In genomic region chr15:69463182-69463756, GRCh38 we compare ENCODE assay signal across 1 cellular context.
TF ChIP-seq lines count a peak whose summit lies in the region.

No MANE protein-coding gene starts in this region.

TF ChIP-seq in K562, 482 proteins besides CTCF, POLR2A, EP300 and RAD21:
- TF ChIP-seq PREB (CRISPR knock-in tag; IDR thresholded peaks at IDR 0.05) (peak; percentile 2; the same call in 1 of the 2 replicates), STAT5B (CRISPR knock-in tag; IDR thresholded peaks at IDR 0.05) (no peak), EP400 (IDR thresholded peaks at IDR 0.05) (0 out of 2 replicates have a peak, but pooled peaks have one; percentile 9), SMARCA4 (IDR thresholded peaks at IDR 0.05) (0 out of 2 replicates have a peak, but pooled peaks have one; percentile 9), BRD4 (IDR thresholded peaks at IDR 0.05) (0 out of 2 replicates have a peak, but pooled peaks have one; percentile 44), ZNF551 (CRISPR knock-in tag; IDR thresholded peaks at IDR 0.05) (no peak), MLLT1 (IDR thresholded peaks at IDR 0.05) (0 out of 4 replicates have a peak, but pooled peaks of 1 of the 2 experiments have one; percentile 2), ZBTB7A (IDR thresholded peaks at IDR 0.05; ENCODE audit: borderline replicate concordance, control insufficient read depth, low read depth, low read length) (0 out of 2 replicates have a peak, but pooled peaks have one; percentile 12), ZNF512 (tag; IDR thresholded peaks at IDR 0.05) (peak; percentile 65), ID3 (CRISPR knock-in tag; IDR thresholded peaks at IDR 0.05) (no peak), ID3 (tag; IDR thresholded peaks at IDR 0.05) (0 out of 2 replicates have a peak, but pooled peaks have one; percentile 28), SMARCC2 (IDR thresholded peaks at IDR 0.05; ENCODE audit: low read depth) (0 out of 2 replicates have a peak, but pooled peaks have one; percentile 15), HMG20B (CRISPR knock-in tag; IDR thresholded peaks at IDR 0.05) (no peak), ZNF511 (CRISPR knock-in tag; IDR thresholded peaks at IDR 0.05) (no peak), FOXM1 (IDR thresholded peaks at IDR 0.05; ENCODE audit: low read depth) (no peak), FOXM1 (CRISPR knock-in tag; IDR thresholded peaks at IDR 0.05; ENCODE audit: low read depth) (no peak), NKRF (IDR thresholded peaks at IDR 0.05; ENCODE audit: borderline replicate concordance) (no peak), PBX2 (CRISPR knock-in tag; IDR thresholded peaks at IDR 0.05; ENCODE audit: low read depth) (no peak), PBX2 (tag; conservative IDR thresholded peaks at IDR 0.05; ENCODE audit: low read depth) (0 out of 2 replicates have a peak, but pooled peaks have one; percentile 35), SMAD1 (IDR thresholded peaks at IDR 0.05; ENCODE audit: low read depth, low read length, partially characterized antibody) (no peak)
